Comparison of ENCODE assay signal across 8 cellular contexts in the genomic region with DNA sequence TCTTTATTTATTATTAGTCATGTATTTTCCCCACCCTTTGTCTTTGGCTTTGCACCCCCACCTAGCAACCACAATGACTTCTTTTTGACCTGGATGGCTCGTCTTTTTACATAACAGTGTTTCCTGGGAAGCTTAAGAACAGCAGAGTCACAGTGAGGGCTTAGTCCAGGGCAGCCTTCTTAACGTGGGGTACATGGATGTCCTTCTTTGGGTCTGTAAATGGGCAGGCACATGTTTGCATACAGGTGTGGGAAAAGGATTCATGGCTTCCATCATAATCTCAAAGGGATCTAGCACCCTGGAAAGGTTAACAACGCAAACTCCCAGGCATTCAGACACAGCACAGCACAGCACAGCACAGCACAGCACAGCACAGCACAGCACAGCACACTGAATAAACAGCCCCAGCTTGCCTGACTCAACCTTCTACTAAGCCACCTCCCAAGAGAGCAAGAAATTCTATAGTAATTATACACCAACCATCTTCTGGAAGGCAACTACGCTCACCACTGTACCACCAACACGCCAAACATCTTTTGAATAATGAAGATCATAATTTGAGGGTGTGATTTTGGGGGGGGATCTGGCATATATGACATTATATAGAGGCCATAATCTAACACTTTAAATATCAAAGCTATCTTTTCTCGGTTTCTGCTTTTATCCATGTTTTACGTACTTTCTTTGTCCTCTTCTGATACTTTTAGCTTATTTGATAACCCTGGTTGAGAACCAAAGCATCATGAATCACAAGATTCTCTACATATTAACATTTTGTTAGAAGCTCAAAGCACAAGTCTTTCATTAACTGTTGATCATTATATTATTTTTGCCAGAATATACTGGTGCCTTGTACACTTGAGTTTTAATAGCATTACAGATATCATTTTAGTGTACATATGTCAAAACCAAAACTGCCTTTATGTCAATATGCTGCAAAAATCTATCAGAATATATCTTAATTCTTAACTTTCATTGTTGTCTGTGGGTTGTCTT.
DNase-seq lines count a peak whose midpoint lies in the region; ATAC-seq and TF ChIP-seq lines count a peak whose summit lies in the region.

No MANE protein-coding gene starts in this region.

- dilution Hi-C loops in IMR-90 (cut with HindIII; ENCODE audit: low sequenced_read_pairs, unreplicated experiment), result no loop called here

- POLR2A ChIA-PET in IMR-90 (lab: Charles Lee; ENCODE audit: unreplicated experiment), result interaction anchor here (0.5 to 2.9 kb wide), 11 partner anchors 7 to 81 kb away, joined by 3 to 23 read pairs (median 3); no protein-coding TSS in a partner anchor

- H3K4ac ChIP-seq in IMR-90 (ENCODE audit: low read depth, low read length), result peak overlapping the region; percentile 95

- peaks cover 38% of the 10 kb centered on the region for H4K20me1 ChIP-seq in IMR-90 (ENCODE audit: insufficient read depth, low read length)

- no peaks in the 10 kb centered on the region for H3K36me3 Mint-ChIP-seq in mesothelial cell of epicardium

- H3K36me3 ChIP-seq in ACC112 (ENCODE audit: insufficient read depth, low read length) (peaks cover 28% of the 10 kb centered on the region), IMR-90 (ENCODE audit: control insufficient read depth, insufficient read depth, low read length) (peaks cover 22% of the 10 kb centered on the region), liver (ENCODE audit: control insufficient read depth in 4 of 4, insufficient read depth in 3 of 4, low read depth in 1 of 4, low read length in 3 of 4) (no peaks in the 10 kb centered on the region)

- WGBS in IMR-90 (ENCODE audit: extremely low coverage in 2 of 2, insufficient read length in 1 of 2), 2 experiments, result 21% methylated on average over 2 of the region's 7 CpGs; no CpG with 5 or more reads in 1 of the 2 experiments
- WGBS in liver, result 74% methylated on average over 7 of the region's 7 CpGs

- peak overlapping the region; percentile 98 for H3K18ac ChIP-seq in IMR-90 (ENCODE audit: low read depth, low read length)

- no peaks in the 10 kb centered on the region for H3K9me3 ChIP-seq in IMR-90 (ENCODE audit: control insufficient read depth, insufficient read depth, low read length)
- no peaks in the 10 kb centered on the region for H3K9me3 ChIP-seq in liver (ENCODE audit: control insufficient read depth in 4 of 4, low read length in 3 of 4)

- TF ChIP-seq CTCF in IMR-90 (conservative IDR thresholded peaks at IDR 0.05; ENCODE audit: low read depth, low read length) (no peak), astrocyte of the spinal cord (IDR thresholded peaks at IDR 0.05; ENCODE audit: low read depth, low read length) (no peak), liver (IDR thresholded peaks at IDR 0.05; ENCODE audit: low read depth, low read length, missing input control) (no peak), mesothelial cell of epicardium (IDR thresholded peaks at IDR 0.05; ENCODE audit: unreplicated experiment) (no peak)

- peak overlapping the region; percentile 92 for H4K91ac ChIP-seq in IMR-90 (ENCODE audit: insufficient read depth, low read depth, low read length)

- CTCF ChIA-PET in IMR-90 (lab: Yijun Ruan, JAX), result interaction anchor here (0.8 to 1.4 kb wide), 2 partner anchors 14 to 29 kb away, joined by 3 to 6 read pairs; no protein-coding TSS in a partner anchor

- peak overlapping the region; percentile 99 for H3K56ac ChIP-seq in IMR-90 (ENCODE audit: extremely low read depth, insufficient read depth, low read length)

- H3K4me2 ChIP-seq in IMR-90 (ENCODE audit: low read depth, low read length), result peak overlapping the region; percentile 94

- peaks cover 4% of the 10 kb centered on the region for H3K9me3 Mint-ChIP-seq in mesothelial cell of epicardium

- H3K4me1 ChIP-seq in ACC112 (ENCODE audit: control insufficient read depth, insufficient read depth, low read length, unreplicated experiment) (peaks cover 44% of the 10 kb centered on the region), IMR-90 (ENCODE audit: control insufficient read depth, insufficient read depth, low read length) (peaks cover 26% of the 10 kb centered on the region), liver (ENCODE audit: control insufficient read depth in 4 of 4, insufficient read depth in 4 of 4, low read length in 3 of 4) (peaks cover 4 to 54% (median 30%) of the 10 kb centered on the region in 4 donors)

- BruUV-seq in IMR-90 (replicated peaks; lab: Mats Ljungman, UMichigan), result TSS peak; percentile 30

- ATAC-seq in IMR-90 (ENCODE audit: low read depth) (peak; percentile 9), GM21390 (IDR thresholded peaks at IDR 0.05; ENCODE audit: unreplicated experiment) (no peak)

- peak overlapping the region; percentile 89 for H2BK120ac ChIP-seq in IMR-90 (ENCODE audit: low read depth, low read length)

- peak overlapping the region; percentile 100 for H2BK5ac ChIP-seq in IMR-90 (ENCODE audit: low read depth, low read length, poor library complexity, severe bottlenecking)

- peaks cover 87% of the 10 kb centered on the region for H3K79me2 ChIP-seq in ACC112 (ENCODE audit: control insufficient read depth, insufficient read depth, low read length, unreplicated experiment)

- peak overlapping the region; percentile 99 for H3K27ac ChIP-seq in ACC112 (ENCODE audit: low read depth, low read length)
- H3K27ac ChIP-seq in IMR-90 (ENCODE audit: insufficient read depth, low read length), result peak overlapping the region; percentile 92
- H3K27ac ChIP-seq in liver (ENCODE audit: low read depth in 1 of 2, low read length in 2 of 2), result peak overlapping the region; percentile 86 to 93

- no peaks in the 10 kb centered on the region for H3K27me3 Mint-ChIP-seq in mesothelial cell of epicardium (ENCODE audit: low read depth)

- H3K4me3 ChIP-seq in ACC112 (ENCODE audit: low read depth, low read length) (peak overlapping the region; percentile 94), IMR-90 (ENCODE audit: insufficient read depth, low read depth, low read length) (peak overlapping the region; percentile 87), astrocyte of the spinal cord (ENCODE audit: low read depth, low read length) (peak overlapping the region; percentile 62), liver (ENCODE audit: low read depth in 1 of 3, low read length in 3 of 3) (peak overlapping the region in 2 of 3 donors; percentile 44 to 69)

- H3K9me1 ChIP-seq in IMR-90 (ENCODE audit: insufficient read depth, low read length), result no peaks in the 10 kb centered on the region

- H2AK9ac ChIP-seq in IMR-90 (replicated peaks; ENCODE audit: low read depth, low read length, poor library complexity), result peak overlapping the region; percentile 68

- peak overlapping the region; percentile 58; the same call in 2 of the 3 replicates for H2BK15ac ChIP-seq in IMR-90 (ENCODE audit: low read depth, low read length)

- peaks cover 5 to 14% of the 10 kb centered on the region in 2 experiments; a peak in 3 of 4 replicates for H3K79me1 ChIP-seq in IMR-90 (ENCODE audit: low read depth in 1 of 2, low read length in 2 of 2)

- H3K27me3 ChIP-seq in ACC112 (ENCODE audit: insufficient read depth, low read length), result no peaks in the 10 kb centered on the region
- H3K27me3 ChIP-seq in IMR-90 (ENCODE audit: control insufficient read depth, insufficient read depth, low read length), result no peaks in the 10 kb centered on the region
- H3K27me3 ChIP-seq in liver (ENCODE audit: control insufficient read depth in 4 of 4, insufficient read depth in 4 of 4, low read length in 3 of 4), result no peaks in the 10 kb centered on the region

- peak overlapping the region; percentile 96 for H2AK5ac ChIP-seq in IMR-90 (ENCODE audit: low read depth, low read length)

- no peak overlapping the region for H2AFZ ChIP-seq in ACC112 (ENCODE audit: low read length, unreplicated experiment)
- H2AFZ ChIP-seq in IMR-90 (replicated peaks; ENCODE audit: low read length, poor library complexity), result no peak overlapping the region

- H3K27ac Mint-ChIP-seq in mesothelial cell of epicardium, result no peak overlapping the region

- H4K5ac ChIP-seq in IMR-90 (ENCODE audit: low read depth, low read length), result peak overlapping the region; percentile 94

- peak overlapping the region; percentile 88 for H2BK20ac ChIP-seq in IMR-90 (ENCODE audit: low read depth, low read length)

- no peak overlapping the region for H3K4me3 Mint-ChIP-seq in mesothelial cell of epicardium

- peak overlapping the region; percentile 100 for H3K14ac ChIP-seq in IMR-90 (replicated peaks; ENCODE audit: low read depth, low read length)

- intact Hi-C loops in IMR-90 (cut with micrococcal nuclease), result loop anchor here (5.0 kb wide), 2 partner anchors 131 to 196 kb away; no protein-coding TSS in a partner anchor

- H3K9ac ChIP-seq in IMR-90 (ENCODE audit: low read depth, low read length), result peak overlapping the region; percentile 99
- H3K9ac ChIP-seq in liver (ENCODE audit: low read depth in 1 of 2, low read length in 2 of 2), result peak overlapping the region; percentile 80 to 92

- peak overlapping the region; percentile 80 to 91 for H4K8ac ChIP-seq in IMR-90 (ENCODE audit: low read depth in 2 of 2, low read length in 2 of 2)

- H3K23ac ChIP-seq in IMR-90 (ENCODE audit: low read depth, low read length), result peak overlapping the region; percentile 100

- H3K4me1 Mint-ChIP-seq in mesothelial cell of epicardium, result peaks cover 14% of the 10 kb centered on the region

- TF ChIP-seq RAD21 in IMR-90 (IDR thresholded peaks at IDR 0.05; ENCODE audit: low read length), result no peak
- no peak for TF ChIP-seq RAD21 in liver (IDR thresholded peaks at IDR 0.05)

- peak; percentile 63 for DNase-seq in IMR-90
- DNase-seq in astrocyte of the spinal cord (ENCODE audit: low read depth, low spot score), result peak; percentile 75
- DNase-seq in mesothelial cell of epicardium (ENCODE audit: low spot score in 2 of 2, unreplicated experiment in 2 of 2), result no peak
- DNase-seq in NK-92 (lab: John Stamatoyannopoulos, UW; ENCODE audit: unreplicated experiment), result no peak
- no peak for DNase-seq in NCI-H128 (lab: John Stamatoyannopoulos, UW; ENCODE audit: unreplicated experiment)

- TF ChIP-seq POLR2A in IMR-90 (IDR thresholded peaks at IDR 0.05; ENCODE audit: low read depth, low read length), result peak; percentile 16; the same call in 1 of the 2 replicates

- in situ Hi-C loops in IMR-90 (cut with MboI; ENCODE audit: low sequenced_read_pairs), result no loop called here
- in situ Hi-C loops in astrocyte of the spinal cord (cut with HindIII; ENCODE audit: low sequenced_read_pairs), result no loop called here

TF ChIP-seq in IMR-90, 13 proteins besides CTCF, POLR2A, EP300 and RAD21:
- TF ChIP-seq CHD1 (IDR thresholded peaks at IDR 0.05; ENCODE audit: low read depth, low read length) (peak; percentile 62), RFX5 (IDR thresholded peaks at IDR 0.05; ENCODE audit: low read depth, low read length) (no peak), MAZ (IDR thresholded peaks at IDR 0.05; ENCODE audit: borderline replicate concordance, low read depth, low read length) (no peak)

TF ChIP-seq in liver, 16 proteins besides CTCF, POLR2A, EP300 and RAD21 (continues in another document):
- TF ChIP-seq HNF4A (conservative IDR thresholded peaks at IDR 0.05) (no peak), NR2F2 (IDR thresholded peaks at IDR 0.05) (no peak)

Comparison
In these comparisons a context has a peak if more than half of its experiments do, and no peak if none do; other contexts are left out.
1. DNase-seq: peak in IMR-90 (single experiment) and astrocyte of the spinal cord (single experiment); none in mesothelial cell of epicardium (0 of 2), NK-92 (single experiment) and NCI-H128 (single experiment).
2. Peak in every context shown above with its lines, with median percentiles within 50 percentile points of each other: H3K27ac ChIP-seq and H3K4me3 ChIP-seq.